Comparison of ENCODE assay signal across 1 cellular context in genomic region chr17:29219378-29220047, GRCh38.
TF ChIP-seq lines count a peak whose summit lies in the region.

No MANE protein-coding gene starts in this region.

TF ChIP-seq in HepG2, 621 proteins besides CTCF, POLR2A, EP300 and RAD21 (continued from another document and continues in another):
- TF ChIP-seq, protein P1, sequence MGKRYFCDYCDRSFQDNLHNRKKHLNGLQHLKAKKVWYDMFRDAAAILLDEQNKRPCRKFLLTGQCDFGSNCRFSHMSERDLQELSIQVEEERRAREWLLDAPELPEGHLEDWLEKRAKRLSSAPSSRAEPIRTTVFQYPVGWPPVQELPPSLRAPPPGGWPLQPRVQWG (CRISPR knock-in tag; IDR thresholded peaks at IDR 0.05; ENCODE audit: borderline replicate concordance, low read depth): no peak
- TF ChIP-seq XRCC5 (optimal IDR thresholded peaks at IDR 0.05; ENCODE audit: low read length) (peak; percentile 90), ZFX (CRISPR knock-in tag; IDR thresholded peaks at IDR 0.05; ENCODE audit: low read depth) (0 out of 2 replicates have a peak, but pooled peaks have one; percentile 16), GMEB1 (CRISPR knock-in tag; IDR thresholded peaks at IDR 0.05; ENCODE audit: borderline replicate concordance) (0 out of 2 replicates have a peak, but pooled peaks have one; percentile 25), LCORL (IDR thresholded peaks at IDR 0.05) (no peak), LCORL (CRISPR knock-in tag; IDR thresholded peaks at IDR 0.05) (peak; percentile 71), ZMYM4 (CRISPR knock-in tag; IDR thresholded peaks at IDR 0.05) (0 out of 2 replicates have a peak, but pooled peaks have one; percentile 22), ZNF792 (CRISPR knock-in tag; IDR thresholded peaks at IDR 0.05) (0 out of 2 replicates have a peak, but pooled peaks have one; percentile 28), RXRB (CRISPR knock-in tag; IDR thresholded peaks at IDR 0.05; ENCODE audit: borderline replicate concordance) (peak; percentile 93), THRA (CRISPR knock-in tag; IDR thresholded peaks at IDR 0.05; ENCODE audit: borderline replicate concordance) (peak; percentile 99), EZH2 (conservative IDR thresholded peaks at IDR 0.05; ENCODE audit: low read depth, low read length) (no peak), ZNF629 (CRISPR knock-in tag; conservative IDR thresholded peaks at IDR 0.05) (no peak), ZNF556 (CRISPR knock-in tag; IDR thresholded peaks at IDR 0.05; ENCODE audit: borderline replicate concordance) (peak; percentile 43; the same call in 1 of the 2 replicates), SIX1 (CRISPR knock-in tag; IDR thresholded peaks at IDR 0.05; ENCODE audit: borderline replicate concordance) (0 out of 2 replicates have a peak, but pooled peaks have one; percentile 31), ZFP62 (CRISPR knock-in tag; IDR thresholded peaks at IDR 0.05) (no peak), GATA4 (IDR thresholded peaks at IDR 0.05; ENCODE audit: borderline replicate concordance, low read depth) (no peak), IRF2 (CRISPR knock-in tag; IDR thresholded peaks at IDR 0.05) (peak; percentile 53; the same call in 1 of the 2 replicates), KDM4B (CRISPR knock-in tag; IDR thresholded peaks at IDR 0.05) (0 out of 2 replicates have a peak, but pooled peaks have one; percentile 36), ZNF605 (CRISPR knock-in tag; IDR thresholded peaks at IDR 0.05) (0 out of 2 replicates have a peak, but pooled peaks have one; percentile 54), SIN3A (IDR thresholded peaks at IDR 0.05; ENCODE audit: borderline replicate concordance, low read depth, low read length) (no peak), MED1 (CRISPR knock-in tag; IDR thresholded peaks at IDR 0.05) (peak; percentile 44; the same call in 1 of the 2 replicates), HNF1B (CRISPR knock-in tag; IDR thresholded peaks at IDR 0.05) (peak; percentile 64; the same call in 1 of the 2 replicates), ZNF766 (CRISPR knock-in tag; IDR thresholded peaks at IDR 0.05; ENCODE audit: borderline replicate concordance) (0 out of 2 replicates have a peak, but pooled peaks have one; percentile 38), SRY (CRISPR knock-in tag; IDR thresholded peaks at IDR 0.05) (no peak), ZFP91 (CRISPR knock-in tag; IDR thresholded peaks at IDR 0.05; ENCODE audit: borderline replicate concordance) (no peak), ZNF256 (CRISPR knock-in tag; conservative IDR thresholded peaks at IDR 0.05) (no peak), MIXL1 (CRISPR knock-in tag; IDR thresholded peaks at IDR 0.05) (peak; percentile 63; the same call in 1 of the 2 replicates), GATAD2A (CRISPR knock-in tag; IDR thresholded peaks at IDR 0.05) (peak; percentile 57), ZNF614 (CRISPR knock-in tag; IDR thresholded peaks at IDR 0.05; ENCODE audit: borderline replicate concordance) (peak; percentile 40; the same call in 1 of the 2 replicates), ERF (CRISPR knock-in tag; IDR thresholded peaks at IDR 0.05) (peak; percentile 69; the same call in 1 of the 2 replicates), RBM39 (IDR thresholded peaks at IDR 0.05; ENCODE audit: low read depth, low read length, poor library complexity, severe bottlenecking) (no peak), PHF21A (CRISPR knock-in tag; IDR thresholded peaks at IDR 0.05) (peak; percentile 49; the same call in 1 of the 2 replicates), PPARG (CRISPR knock-in tag; conservative IDR thresholded peaks at IDR 0.05) (0 out of 2 replicates have a peak, but pooled peaks have one; percentile 48), ZBTB7B (CRISPR knock-in tag; IDR thresholded peaks at IDR 0.05) (0 out of 2 replicates have a peak, but pooled peaks have one; percentile 49), HOXA5 (CRISPR knock-in tag; IDR thresholded peaks at IDR 0.05) (0 out of 2 replicates have a peak, but pooled peaks have one; percentile 35), RXRA (CRISPR knock-in tag; IDR thresholded peaks at IDR 0.05) (peak; percentile 89), KLF6 (CRISPR knock-in tag; IDR thresholded peaks at IDR 0.05) (0 out of 2 replicates have a peak, but pooled peaks have one; percentile 50), NFKBIZ (CRISPR knock-in tag; IDR thresholded peaks at IDR 0.05) (peak; percentile 79; the same call in 1 of the 2 replicates), ATF2 (CRISPR knock-in tag; IDR thresholded peaks at IDR 0.05) (peak; percentile 53; the same call in 1 of the 2 replicates)
- TF ChIP-seq, protein P2, sequence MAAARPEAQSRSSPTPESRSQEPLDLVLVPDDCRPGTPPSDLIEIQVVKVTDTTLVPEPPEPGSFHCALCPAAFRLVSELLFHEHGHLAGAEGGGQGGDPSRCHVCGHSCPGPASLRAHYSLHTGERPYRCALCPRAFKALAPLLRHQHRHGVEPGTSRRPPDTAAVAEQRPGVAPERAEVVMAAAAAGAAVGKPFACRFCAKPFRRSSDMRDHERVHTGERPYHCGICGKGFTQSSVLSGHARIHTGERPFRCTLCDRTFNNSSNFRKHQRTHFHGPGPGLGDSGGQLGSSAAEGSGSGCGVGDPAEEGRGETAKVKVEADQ (CRISPR knock-in tag; IDR thresholded peaks at IDR 0.05; ENCODE audit: borderline replicate concordance): no peak
- TF ChIP-seq, protein P3, sequence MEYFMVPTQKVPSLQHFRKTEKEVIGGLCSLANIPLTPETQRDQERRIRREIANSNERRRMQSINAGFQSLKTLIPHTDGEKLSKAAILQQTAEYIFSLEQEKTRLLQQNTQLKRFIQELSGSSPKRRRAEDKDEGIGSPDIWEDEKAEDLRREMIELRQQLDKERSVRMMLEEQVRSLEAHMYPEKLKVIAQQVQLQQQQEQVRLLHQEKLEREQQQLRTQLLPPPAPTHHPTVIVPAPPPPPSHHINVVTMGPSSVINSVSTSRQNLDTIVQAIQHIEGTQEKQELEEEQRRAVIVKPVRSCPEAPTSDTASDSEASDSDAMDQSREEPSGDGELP (IDR thresholded peaks at IDR 0.05; ENCODE audit: borderline replicate concordance, low read depth): no peak
- TF ChIP-seq, protein P4, sequence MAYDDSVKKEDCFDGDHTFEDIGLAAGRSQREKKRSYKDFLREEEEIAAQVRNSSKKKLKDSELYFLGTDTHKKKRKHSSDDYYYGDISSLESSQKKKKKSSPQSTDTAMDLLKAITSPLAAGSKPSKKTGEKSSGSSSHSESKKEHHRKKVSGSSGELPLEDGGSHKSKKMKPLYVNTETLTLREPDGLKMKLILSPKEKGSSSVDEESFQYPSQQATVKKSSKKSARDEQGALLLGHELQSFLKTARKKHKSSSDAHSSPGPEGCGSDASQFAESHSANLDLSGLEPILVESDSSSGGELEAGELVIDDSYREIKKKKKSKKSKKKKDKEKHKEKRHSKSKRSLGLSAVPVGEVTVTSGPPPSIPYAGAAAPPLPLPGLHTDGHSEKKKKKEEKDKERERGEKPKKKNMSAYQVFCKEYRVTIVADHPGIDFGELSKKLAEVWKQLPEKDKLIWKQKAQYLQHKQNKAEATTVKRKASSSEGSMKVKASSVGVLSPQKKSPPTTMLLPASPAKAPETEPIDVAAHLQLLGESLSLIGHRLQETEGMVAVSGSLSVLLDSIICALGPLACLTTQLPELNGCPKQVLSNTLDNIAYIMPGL (CRISPR knock-in tag; IDR thresholded peaks at IDR 0.05; ENCODE audit: borderline replicate concordance in 1 of 2, low read depth in 1 of 2): peak; percentile 83 to 85; a peak in 3 of 4 replicates
- TF ChIP-seq, protein P5, sequence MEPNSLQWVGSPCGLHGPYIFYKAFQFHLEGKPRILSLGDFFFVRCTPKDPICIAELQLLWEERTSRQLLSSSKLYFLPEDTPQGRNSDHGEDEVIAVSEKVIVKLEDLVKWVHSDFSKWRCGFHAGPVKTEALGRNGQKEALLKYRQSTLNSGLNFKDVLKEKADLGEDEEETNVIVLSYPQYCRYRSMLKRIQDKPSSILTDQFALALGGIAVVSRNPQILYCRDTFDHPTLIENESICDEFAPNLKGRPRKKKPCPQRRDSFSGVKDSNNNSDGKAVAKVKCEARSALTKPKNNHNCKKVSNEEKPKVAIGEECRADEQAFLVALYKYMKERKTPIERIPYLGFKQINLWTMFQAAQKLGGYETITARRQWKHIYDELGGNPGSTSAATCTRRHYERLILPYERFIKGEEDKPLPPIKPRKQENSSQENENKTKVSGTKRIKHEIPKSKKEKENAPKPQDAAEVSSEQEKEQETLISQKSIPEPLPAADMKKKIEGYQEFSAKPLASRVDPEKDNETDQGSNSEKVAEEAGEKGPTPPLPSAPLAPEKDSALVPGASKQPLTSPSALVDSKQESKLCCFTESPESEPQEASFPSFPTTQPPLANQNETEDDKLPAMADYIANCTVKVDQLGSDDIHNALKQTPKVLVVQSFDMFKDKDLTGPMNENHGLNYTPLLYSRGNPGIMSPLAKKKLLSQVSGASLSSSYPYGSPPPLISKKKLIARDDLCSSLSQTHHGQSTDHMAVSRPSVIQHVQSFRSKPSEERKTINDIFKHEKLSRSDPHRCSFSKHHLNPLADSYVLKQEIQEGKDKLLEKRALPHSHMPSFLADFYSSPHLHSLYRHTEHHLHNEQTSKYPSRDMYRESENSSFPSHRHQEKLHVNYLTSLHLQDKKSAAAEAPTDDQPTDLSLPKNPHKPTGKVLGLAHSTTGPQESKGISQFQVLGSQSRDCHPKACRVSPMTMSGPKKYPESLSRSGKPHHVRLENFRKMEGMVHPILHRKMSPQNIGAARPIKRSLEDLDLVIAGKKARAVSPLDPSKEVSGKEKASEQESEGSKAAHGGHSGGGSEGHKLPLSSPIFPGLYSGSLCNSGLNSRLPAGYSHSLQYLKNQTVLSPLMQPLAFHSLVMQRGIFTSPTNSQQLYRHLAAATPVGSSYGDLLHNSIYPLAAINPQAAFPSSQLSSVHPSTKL (CRISPR knock-in tag; IDR thresholded peaks at IDR 0.05): peak; percentile 49
- TF ChIP-seq, protein P6, sequence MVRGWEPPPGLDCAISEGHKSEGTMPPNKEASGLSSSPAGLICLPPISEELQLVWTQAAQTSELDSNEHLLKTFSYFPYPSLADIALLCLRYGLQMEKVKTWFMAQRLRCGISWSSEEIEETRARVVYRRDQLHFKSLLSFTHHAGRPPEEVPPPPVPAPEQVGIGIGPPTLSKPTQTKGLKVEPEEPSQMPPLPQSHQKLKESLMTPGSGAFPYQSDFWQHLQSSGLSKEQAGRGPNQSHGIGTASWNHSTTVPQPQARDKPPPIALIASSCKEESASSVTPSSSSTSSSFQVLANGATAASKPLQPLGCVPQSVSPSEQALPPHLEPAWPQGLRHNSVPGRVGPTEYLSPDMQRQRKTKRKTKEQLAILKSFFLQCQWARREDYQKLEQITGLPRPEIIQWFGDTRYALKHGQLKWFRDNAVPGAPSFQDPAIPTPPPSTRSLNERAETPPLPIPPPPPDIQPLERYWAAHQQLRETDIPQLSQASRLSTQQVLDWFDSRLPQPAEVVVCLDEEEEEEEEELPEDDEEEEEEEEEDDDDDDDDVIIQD (CRISPR knock-in tag; IDR thresholded peaks at IDR 0.05; ENCODE audit: low read depth): 0 out of 2 replicates have a peak, but pooled peaks have one; percentile 32
